Comparison of ENCODE assay signal across 12 cellular contexts in the genomic region with DNA sequence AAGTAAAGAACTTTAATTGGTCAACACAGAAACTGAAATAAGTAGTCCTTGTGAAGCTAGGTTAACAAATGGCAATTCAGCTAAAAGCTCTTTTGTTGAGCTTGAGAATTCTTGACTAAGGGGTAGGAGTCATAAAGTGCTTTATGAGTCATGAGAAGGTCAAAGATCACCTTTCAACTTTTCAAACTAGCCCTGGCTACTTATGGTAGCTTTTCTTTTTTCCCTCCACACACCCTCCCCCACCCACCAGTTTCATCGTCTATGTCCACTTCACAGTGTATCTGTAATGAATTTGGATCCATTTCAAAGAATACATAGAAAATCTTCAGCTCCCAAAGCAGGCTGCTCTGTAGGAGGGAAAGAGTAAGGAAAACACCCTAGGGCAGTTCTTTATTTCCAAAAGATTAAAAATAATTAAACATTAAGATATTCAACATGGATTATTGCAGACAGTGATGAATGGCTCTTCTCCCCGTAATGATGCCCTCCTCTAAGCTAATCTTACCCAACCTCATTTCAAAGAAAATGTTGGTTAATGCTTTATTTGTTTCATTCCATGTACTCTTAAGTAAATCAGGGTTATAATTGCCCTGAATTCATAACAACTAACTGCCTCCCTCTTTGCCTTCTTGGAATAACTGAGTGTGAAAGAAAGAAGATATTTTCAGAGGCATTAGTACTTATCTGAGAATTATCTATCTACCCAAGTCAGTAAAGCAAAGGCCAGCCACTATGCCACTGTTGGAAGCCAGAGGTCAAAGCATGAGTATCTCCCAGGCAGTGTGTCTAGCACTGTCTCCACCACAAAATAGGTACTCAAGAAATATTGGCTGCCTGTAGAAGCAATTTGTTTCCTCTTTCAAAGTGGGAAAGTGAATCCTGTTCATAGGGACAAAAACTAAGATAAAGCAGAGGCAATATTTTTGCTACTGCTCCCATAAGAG.
DNase-seq lines count a peak whose midpoint lies in the region; ATAC-seq, FAIRE-seq and TF ChIP-seq lines count a peak whose summit lies in the region.
"Had no signal": no experiment of that assay in that cellular context is flagged by ENCODE, and none has a peak within 500 bp of the region (broad histone marks: within the 10 kb centered on the region; RNA-seq: fewer than 3 reads in every experiment).

No MANE protein-coding gene starts in this region.

- H3K4me3 ChIP-seq in brain microvascular endothelial cell (ENCODE audit: low read depth, low read length) (no peak overlapping the region), suprapubic skin (no peak overlapping the region)

- no peaks in the 10 kb centered on the region for H3K27me3 ChIP-seq in brain microvascular endothelial cell (replicated peaks)
- H3K27me3 ChIP-seq in suprapubic skin: no peaks in the 10 kb centered on the region

- TF ChIP-seq CTCF in brain microvascular endothelial cell (IDR thresholded peaks at IDR 0.05; ENCODE audit: low read depth, low read length, missing control alignments) (no peak), suprapubic skin (IDR thresholded peaks at IDR 0.05) (no peak)

- no peaks in the 10 kb centered on the region for H3K9me3 ChIP-seq in suprapubic skin
- H3K9me3 ChIP-seq: SK-N-SH had no signal

- no peak for TF ChIP-seq POLR2A in suprapubic skin (IDR thresholded peaks at IDR 0.05)

- DNase-seq in HT1080 (ENCODE audit: low read depth) (peak; percentile 12), brain microvascular endothelial cell (peak; percentile 14), kidney glomerular epithelial cell (lab: John Stamatoyannopoulos, UW) (peak; percentile 74), urothelium cell line (ENCODE audit: low spot score) (peak; percentile 16), suprapubic skin (ENCODE audit: low spot score in 2 of 2) (no peak)
- DNase-seq: caudate nucleus, COR-L47, NCI-H524 treated with DMSO at 0.1 percent for 48 hours, posterior cingulate gyrus, SK-N-SH had no signal

- ATAC-seq in HG03175 (IDR thresholded peaks at IDR 0.05; ENCODE audit: unreplicated experiment) (no peak), HG03135 (IDR thresholded peaks at IDR 0.05; ENCODE audit: unreplicated experiment) (no peak)

- H3K36me3 ChIP-seq in brain microvascular endothelial cell (replicated peaks) (no peaks in the 10 kb centered on the region), suprapubic skin (no peaks in the 10 kb centered on the region)

- 53% methylated on average over 2 of the region's 2 CpGs for WGBS in suprapubic skin

- H3K27ac ChIP-seq in brain microvascular endothelial cell: no peak overlapping the region
- H3K27ac ChIP-seq in suprapubic skin: no peak overlapping the region

- in situ Hi-C loops in brain microvascular endothelial cell (cut with HindIII; ENCODE audit: low pct_ligation_motif_present, low sequenced_read_pairs): no loop called here

- no peak for FAIRE-seq in urothelium cell line (lab: Jason Lieb, UNC)

- no peaks in the 10 kb centered on the region for H3K4me1 ChIP-seq in suprapubic skin

- no peak for TF ChIP-seq EP300 in suprapubic skin (IDR thresholded peaks at IDR 0.05)

Comparison
In these comparisons a context has a peak if more than half of its experiments do, and no peak if none do; other contexts are left out.
1. DNase-seq: peak in HT1080 (single experiment), brain microvascular endothelial cell (single experiment), kidney glomerular epithelial cell (single experiment) and urothelium cell line (single experiment); none in suprapubic skin (0 of 2).